ENCODE assay signal across 17 cellular contexts in genomic region chr3:127137757-127138536, GRCh38. TPM values are rescaled to one million over a fixed set of nuclear protein-coding genes. Genes with fewer than 3 reads are reported as not detected.
"Had no signal": no experiment of that assay in that cellular context is flagged by ENCODE, and none has a peak within 500 bp of the region (broad histone marks: within the 10 kb centered on the region; RNA-seq: fewer than 3 reads in every experiment).

No MANE protein-coding gene starts in this region.

- ATAC-seq: activated T-helper 17 cell treated with anti-CD3 and anti-CD28 coated beads, Interleukin-2, amount 50 U/mL, for 72 hours; left lobe of liver; natural killer cell; T-cell had no signal

- H3K27ac Mint-ChIP-seq: activated T-helper 17 cell treated with anti-CD3 and anti-CD28 coated beads, Interleukin-2, amount 50 U/mL, for 72 hours; natural killer cell; progenitor cell of endocrine pancreas; T-cell had no signal

- H3K27ac ChIP-seq: colonic mucosa, esophagus muscularis mucosa had no signal

- H3K9ac ChIP-seq: SK-N-SH had no signal

- H3K4me3 ChIP-seq: colonic mucosa, esophagus muscularis mucosa had no signal

- H3K4me2 ChIP-seq: SK-N-SH had no signal

- H3K4me1 Mint-ChIP-seq: natural killer cell had no signal

- H3K4me3 Mint-ChIP-seq: activated T-helper 17 cell treated with anti-CD3 and anti-CD28 coated beads, Interleukin-2, amount 50 U/mL, for 72 hours; natural killer cell; T-cell had no signal

- H3K36me3 Mint-ChIP-seq: natural killer cell, T-cell had no signal

- H3K9me3 Mint-ChIP-seq: activated T-helper 17 cell treated with anti-CD3 and anti-CD28 coated beads, Interleukin-2, amount 50 U/mL, for 72 hours; natural killer cell had no signal

- H3K36me3 ChIP-seq: colonic mucosa, esophagus muscularis mucosa had no signal

- H3K9me3 ChIP-seq: colonic mucosa, esophagus muscularis mucosa, SK-N-SH had no signal

- DNase-seq: activated CD4-positive, CD25-positive, alpha-beta regulatory T cell treated with anti-CD3 and anti-CD28 coated beads, Interleukin-2, amount 50 U/mL, for 72 hours; activated naive CD4-positive, alpha-beta T cell treated with anti-CD3 and anti-CD28 coated beads, Interleukin-2, amount 50 U/mL, for 16 hours; central memory CD4-positive, alpha-beta T cell; natural killer cell; stimulated activated CD4-positive, alpha-beta T cell treated with anti-CD3 and anti-CD28 coated beads, Interleukin-12 subunit alpha, Interleukin-12 subunit beta, amount 100 ng/mL, for 4 hours; stimulated activated CD4-positive, alpha-beta T cell treated with anti-CD3 and anti-CD28 coated beads, Interleukin-2, amount 100 ng/mL, for 24 hours; T-helper 9 cell had no signal

RNA-seq across cellular contexts. Expression of gene PRR23E, which starts 55.0 kb away (rescaled TPM):
- total RNA-seq: activated T-helper 17 cell treated with anti-CD3 and anti-CD28 coated beads, Interleukin-2, amount 50 U/mL, for 72 hours; colonic mucosa; esophagus muscularis mucosa; left lobe of liver; mucosa of gallbladder; natural killer cell; progenitor cell of endocrine pancreas; T-cell; urinary bladder had no signal
- polyA plus RNA-seq: SK-N-SH, thymus, urinary bladder had no signal
